ENCODE assay signal across 11 cellular contexts in genomic region chr10:129605986-129606518, GRCh38.
A peak's percentile ranks its signal among the peaks of the same experiment; 100 is the strongest.
DNase-seq lines count a peak whose midpoint lies in the region; ATAC-seq lines count a peak whose summit lies in the region.
"Had no signal": no experiment of that assay in that cellular context is flagged by ENCODE, and none has a peak within 500 bp of the region (broad histone marks: within the 10 kb centered on the region; RNA-seq: fewer than 3 reads in every experiment).

No MANE protein-coding gene starts in this region.

- peak; percentile 6 for DNase-seq in amniotic epithelial cell (ENCODE audit: low read depth)
- DNase-seq in retina: peak; percentile 56
- no peak for DNase-seq in T1000 (lab: John Stamatoyannopoulos, UW)
- no peak for DNase-seq in MV-4-11 (lab: John Stamatoyannopoulos, UW)
- DNase-seq in head of caudate nucleus: no peak
- DNase-seq in posterior cingulate gyrus: no peak
- DNase-seq: brain microvascular endothelial cell, DMS 273 treated with DMSO at 0.1 percent for 48 hours, NCI-H446 had no signal

- intact Hi-C loops in head of caudate nucleus (cut with DNase I) (no loop called here), posterior cingulate gyrus (cut with DNase I) (no loop called here)

- ATAC-seq in GM19025 (IDR thresholded peaks at IDR 0.05; ENCODE audit: low read depth, unreplicated experiment): peak; percentile 45
- peak; percentile 54 for ATAC-seq in HG03442 (IDR thresholded peaks at IDR 0.05; ENCODE audit: unreplicated experiment)

Comparison
In these comparisons a context has a peak if more than half of its experiments do, and no peak if none do; other contexts are left out.
1. DNase-seq: peak in amniotic epithelial cell (single experiment) and retina (single experiment); none in T1000 (single experiment), MV-4-11 (single experiment), head of caudate nucleus (0 of 42) and posterior cingulate gyrus (0 of 10).